Comparison of ENCODE assay signal across 2 cellular contexts in genomic region chr20:44407402-44408184, GRCh38.
A peak's percentile ranks its signal among the peaks of the same experiment; 100 is the strongest.
TF ChIP-seq lines count a peak whose summit lies in the region.

No MANE protein-coding gene starts in this region.

TF ChIP-seq in IMR-90, 13 proteins besides CTCF, POLR2A, EP300 and RAD21:
- TF ChIP-seq MAFK (IDR thresholded peaks at IDR 0.05; ENCODE audit: low read depth, low read length) = no peak
- TF ChIP-seq FOS (IDR thresholded peaks at IDR 0.05; ENCODE audit: low read depth, low read length) = no peak
- no peak for TF ChIP-seq SMC3 (IDR thresholded peaks at IDR 0.05; ENCODE audit: low read depth, low read length)
- TF ChIP-seq ELK1 (IDR thresholded peaks at IDR 0.05; ENCODE audit: borderline replicate concordance, low read depth, low read length) = no peak
- TF ChIP-seq NFE2L2 (IDR thresholded peaks at IDR 0.05; ENCODE audit: low read depth, low read length) = no peak
- TF ChIP-seq MXI1 (IDR thresholded peaks at IDR 0.05; ENCODE audit: borderline replicate concordance, low read depth, low read length) = no peak
- no peak for TF ChIP-seq CHD1 (IDR thresholded peaks at IDR 0.05; ENCODE audit: low read depth, low read length)
- TF ChIP-seq BHLHE40 (IDR thresholded peaks at IDR 0.05; ENCODE audit: low read depth, low read length) = no peak
- TF ChIP-seq RFX5 (IDR thresholded peaks at IDR 0.05; ENCODE audit: low read depth, low read length) = no peak
- no peak for TF ChIP-seq CEBPB (IDR thresholded peaks at IDR 0.05; ENCODE audit: low read depth, low read length)
- no peak for TF ChIP-seq MAZ (IDR thresholded peaks at IDR 0.05; ENCODE audit: borderline replicate concordance, low read depth, low read length)
- no peak for TF ChIP-seq RCOR1 (IDR thresholded peaks at IDR 0.05; ENCODE audit: insufficient replicate concordance, low read length)
- TF ChIP-seq USF2 (IDR thresholded peaks at IDR 0.05; ENCODE audit: low read depth, low read length) = no peak

TF ChIP-seq in HepG2, 621 proteins besides CTCF, POLR2A, EP300 and RAD21 (continues in another document):
- TF ChIP-seq STAT5B (CRISPR knock-in tag; IDR thresholded peaks at IDR 0.05) (no peak), ZNF17 (CRISPR knock-in tag; IDR thresholded peaks at IDR 0.05) (no peak), KAT8 (CRISPR knock-in tag; IDR thresholded peaks at IDR 0.05) (no peak), ZNF30 (CRISPR knock-in tag; IDR thresholded peaks at IDR 0.05) (no peak), RBFOX2 (IDR thresholded peaks at IDR 0.05; ENCODE audit: low read depth, low read length) (peak; percentile 60), NCOA5 (CRISPR knock-in tag; IDR thresholded peaks at IDR 0.05) (no peak), CENPT (CRISPR knock-in tag; IDR thresholded peaks at IDR 0.05; ENCODE audit: low read depth) (no peak), ZFP37 (CRISPR knock-in tag; IDR thresholded peaks at IDR 0.05; ENCODE audit: borderline replicate concordance) (no peak), ZNF784 (CRISPR knock-in tag; IDR thresholded peaks at IDR 0.05; ENCODE audit: borderline replicate concordance) (0 out of 2 replicates have a peak, but pooled peaks have one; percentile 10), HNF4A (CRISPR knock-in tag; IDR thresholded peaks at IDR 0.05) (no peak), SKI (IDR thresholded peaks at IDR 0.05; ENCODE audit: partially characterized antibody) (no peak), AGO2 (optimal IDR thresholded peaks at IDR 0.05; ENCODE audit: low read depth, low read length) (peak; percentile 76), ZNF737 (CRISPR knock-in tag; IDR thresholded peaks at IDR 0.05; ENCODE audit: borderline replicate concordance) (0 out of 2 replicates have a peak, but pooled peaks have one; percentile 53), AGO1 (IDR thresholded peaks at IDR 0.05; ENCODE audit: low read depth, low read length, poor library complexity, severe bottlenecking) (no peak), DZIP1 (CRISPR knock-in tag; IDR thresholded peaks at IDR 0.05) (no peak), ZKSCAN5 (CRISPR knock-in tag; IDR thresholded peaks at IDR 0.05) (no peak), ZNF891 (CRISPR knock-in tag; IDR thresholded peaks at IDR 0.05) (no peak), HOMEZ (CRISPR knock-in tag; IDR thresholded peaks at IDR 0.05; ENCODE audit: low read depth) (no peak), TARDBP (CRISPR knock-in tag; IDR thresholded peaks at IDR 0.05) (peak; percentile 73; the same call in 1 of the 2 replicates), ATF1 (CRISPR knock-in tag; IDR thresholded peaks at IDR 0.05) (no peak), PAF1 (CRISPR knock-in tag; IDR thresholded peaks at IDR 0.05) (no peak), HOXA9 (CRISPR knock-in tag; IDR thresholded peaks at IDR 0.05; ENCODE audit: borderline replicate concordance) (no peak), ZNF614 (CRISPR knock-in tag; IDR thresholded peaks at IDR 0.05; ENCODE audit: borderline replicate concordance) (no peak), MAX (IDR thresholded peaks at IDR 0.05) (no peak), YEATS4 (CRISPR knock-in tag; IDR thresholded peaks at IDR 0.05; ENCODE audit: borderline replicate concordance) (no peak), ZBTB38 (CRISPR knock-in tag; IDR thresholded peaks at IDR 0.05) (0 out of 2 replicates have a peak, but pooled peaks have one; percentile 25), KDM5A (IDR thresholded peaks at IDR 0.05; ENCODE audit: borderline replicate concordance, low read length) (no peak), ZNF639 (CRISPR knock-in tag; conservative IDR thresholded peaks at IDR 0.05) (no peak), ZNF101 (CRISPR knock-in tag; IDR thresholded peaks at IDR 0.05; ENCODE audit: borderline replicate concordance, low read depth) (no peak), AKAP8 (CRISPR knock-in tag; IDR thresholded peaks at IDR 0.05) (no peak), ZNF558 (CRISPR knock-in tag; IDR thresholded peaks at IDR 0.05; ENCODE audit: borderline replicate concordance) (no peak), THRA (CRISPR knock-in tag; IDR thresholded peaks at IDR 0.05; ENCODE audit: borderline replicate concordance) (no peak), ZGPAT (CRISPR knock-in tag; IDR thresholded peaks at IDR 0.05) (no peak), ZNF207 (IDR thresholded peaks at IDR 0.05; ENCODE audit: borderline replicate concordance) (no peak), ARID3A (IDR thresholded peaks at IDR 0.05; ENCODE audit: low read depth, low read length) (no peak), ZC3H4 (CRISPR knock-in tag; IDR thresholded peaks at IDR 0.05; ENCODE audit: borderline replicate concordance) (no peak), ZBTB20 (CRISPR knock-in tag; IDR thresholded peaks at IDR 0.05; ENCODE audit: borderline replicate concordance, low read depth) (no peak), SIN3A (IDR thresholded peaks at IDR 0.05; ENCODE audit: borderline replicate concordance, low read depth, low read length) (no peak)
